Comparison of ENCODE assay signal across 8 cellular contexts in genomic region chr4:139214039-139214534, GRCh38. TPM values are rescaled to one million over a fixed set of nuclear protein-coding genes. Genes with fewer than 3 reads are reported as not detected.
A peak's percentile ranks its signal among the peaks of the same experiment; 100 is the strongest.
DNase-seq lines count a peak whose midpoint lies in the region; ATAC-seq and TF ChIP-seq lines count a peak whose summit lies in the region.

No MANE protein-coding gene starts in this region.

- no peak for TF ChIP-seq CTCF in endodermal cell (conservative IDR thresholded peaks at IDR 0.05)
- no peak for TF ChIP-seq CTCF in esophagus squamous epithelium (IDR thresholded peaks at IDR 0.05)
- no peak for TF ChIP-seq CTCF in HFFc6 (IDR thresholded peaks at IDR 0.05)

- H3K4me3 ChIP-seq in endodermal cell (ENCODE audit: low read length) (no peak overlapping the region), esophagus squamous epithelium (no peak overlapping the region)

- no peaks in the 10 kb centered on the region for H3K27me3 ChIP-seq in endodermal cell (ENCODE audit: control insufficient read depth, insufficient read depth, low read length, poor library complexity, severe bottlenecking)
- no peaks in the 10 kb centered on the region for H3K27me3 ChIP-seq in esophagus squamous epithelium

- intact Hi-C loops in esophagus squamous epithelium (cut with DNase I): no loop called here

- ATAC-seq in GM18907 (IDR thresholded peaks at IDR 0.05; ENCODE audit: unreplicated experiment): peak; percentile 99
- peak; percentile 99 for ATAC-seq in HG02678 (IDR thresholded peaks at IDR 0.05; ENCODE audit: unreplicated experiment)

- H3K27ac Mint-ChIP-seq in endodermal cell (no peak overlapping the region), HFFc6 (no peak overlapping the region)

- H3K27me3 Mint-ChIP-seq in endodermal cell (ENCODE audit: insufficient read depth) (no peaks in the 10 kb centered on the region), HFFc6 (ENCODE audit: insufficient read depth) (peaks cover 10% of the 10 kb centered on the region)

- H3K9me3 Mint-ChIP-seq in endodermal cell (no peaks in the 10 kb centered on the region), HFFc6 (no peaks in the 10 kb centered on the region)

- H3K4me1 ChIP-seq in endodermal cell (ENCODE audit: control insufficient read depth, insufficient read depth, low read length) (no peaks in the 10 kb centered on the region), esophagus squamous epithelium (no peaks in the 10 kb centered on the region)

- H3K9me3 ChIP-seq in endodermal cell (ENCODE audit: control insufficient read depth, low read length): no peaks in the 10 kb centered on the region
- no peaks in the 10 kb centered on the region for H3K9me3 ChIP-seq in esophagus squamous epithelium

- 51 to 65% methylated on average over 5 to 6 of the region's 7 CpGs for WGBS in endodermal cell (ENCODE audit: insufficient coverage in 1 of 2, insufficient read length in 1 of 2), 2 experiments
- WGBS in esophagus squamous epithelium, 2 donors: 52 to 60% methylated on average over 7 of the region's 7 CpGs

- no peak for TF ChIP-seq POLR2A in esophagus squamous epithelium (IDR thresholded peaks at IDR 0.05)

- H3K4me1 Mint-ChIP-seq in endodermal cell: peaks cover 7% of the 10 kb centered on the region
- no peaks in the 10 kb centered on the region for H3K4me1 Mint-ChIP-seq in HFFc6 (ENCODE audit: low read depth)

- H3K27ac ChIP-seq in endodermal cell (ENCODE audit: low read depth, low read length) (no peak overlapping the region), esophagus squamous epithelium (no peak overlapping the region)

- H3K36me3 Mint-ChIP-seq in endodermal cell (ENCODE audit: low read depth) (no peaks in the 10 kb centered on the region), HFFc6 (ENCODE audit: low read depth) (no peaks in the 10 kb centered on the region)

- H3K36me3 ChIP-seq in endodermal cell (ENCODE audit: control insufficient read depth, insufficient read depth, low read length) (no peaks in the 10 kb centered on the region), esophagus squamous epithelium (no peaks in the 10 kb centered on the region)

- no peak overlapping the region for H3K9ac ChIP-seq in endodermal cell (ENCODE audit: extremely low read depth, low read length, poor library complexity, severe bottlenecking)

- H3K4me3 Mint-ChIP-seq in endodermal cell (no peak overlapping the region), HFFc6 (no peak overlapping the region)

- DNase-seq in NCI-H1436 (lab: John Stamatoyannopoulos, UW) (peak; percentile 66), endodermal cell (peak; percentile 81), SW480 (ENCODE audit: low spot score) (no peak), hippocampal formation (lab: John Stamatoyannopoulos, UW) (no peak), esophagus squamous epithelium (lab: John Stamatoyannopoulos, UW) (no peak), HFFc6 (no peak)

RNA-seq across cellular contexts. Expression of gene ELF2, which starts 37.1 kb away (rescaled TPM):
- total RNA-seq in endodermal cell (10 to 100 TPM; 47.6 to 53.9 TPM), esophagus squamous epithelium (10 to 100 TPM; 17.6 to 47.3 (median 22.1) TPM)
- 30.9 TPM for polyA plus RNA-seq in endodermal cell (2013, experiment 1 of 2)
- polyA plus RNA-seq in endodermal cell (2013, experiment 2 of 2): 31.2 TPM
- 10 to 100 TPM; 17.6 to 23.3 (median 21.1) TPM for total RNA-seq in HFFc6 (2021; fragmentation: NEBNext Ultra II Directional; extraction: Animal tissue kit (Norgen Biotek cat#: 25700))

Comparison
In these comparisons a context has a peak if more than half of its experiments do, and no peak if none do; other contexts are left out.
1. DNase-seq: peak in NCI-H1436 (single experiment) and endodermal cell (single experiment); none in SW480 (single experiment), hippocampal formation (0 of 2), esophagus squamous epithelium (single experiment) and HFFc6 (single experiment).